In genomic region chr13:51452391-51453307, GRCh38 we compare ENCODE assay signal across 8 cellular contexts.
DNase-seq lines count a peak whose midpoint lies in the region; ATAC-seq and TF ChIP-seq lines count a peak whose summit lies in the region.

Gene INTS6, minus strand, starts transcription at chr13:51453036. Its CDS starts 511 bp downstream, at chr13:51452525.

- H3K27me3 ChIP-seq in HAP-1 (ENCODE audit: low read depth), result no peaks in the 10 kb centered on the region
- no peaks in the 10 kb centered on the region for H3K27me3 ChIP-seq in MM.1S (replicated peaks; ENCODE audit: insufficient read depth, low read length)

- peaks cover 6% of the 10 kb centered on the region; the same call in 1 of the 2 replicates for H3K4me1 ChIP-seq in ES-I3 (ENCODE audit: insufficient read depth, low read length)
- peaks cover 18% of the 10 kb centered on the region for H3K4me1 ChIP-seq in HAP-1
- no peaks in the 10 kb centered on the region for H3K4me1 ChIP-seq in MM.1S (ENCODE audit: low read length)

- H3K27me3 Mint-ChIP-seq in nephron progenitor cell (ENCODE audit: low read depth, poor library complexity), result no peaks in the 10 kb centered on the region
- H3K27me3 Mint-ChIP-seq in stimulated activated naive CD8-positive, alpha-beta T cell treated with anti-CD3 and anti-CD28 coated beads, Interleukin-15, amount 100 ng/mL, for 72 hours, result no peaks in the 10 kb centered on the region

- peak within 1 kb of the TSS; percentile 48; the same call in 1 of the 2 replicates for H2AFZ ChIP-seq in MM.1S (ENCODE audit: low read length)

- peaks cover 12% of the 10 kb centered on the region for H3K9me3 Mint-ChIP-seq in nephron progenitor cell
- peaks cover 4 to 7% of the 10 kb centered on the region in 2 donors for H3K9me3 Mint-ChIP-seq in stimulated activated naive CD8-positive, alpha-beta T cell treated with anti-CD3 and anti-CD28 coated beads, Interleukin-15, amount 100 ng/mL, for 72 hours

- H3K36me3 ChIP-seq in ES-I3 (ENCODE audit: insufficient read depth, low read length) (0 out of 2 replicates have a peak, but pooled peaks cover 2% of the 10 kb centered on the region), HAP-1 (replicated peaks) (peaks cover 45% of the 10 kb centered on the region), MM.1S (replicated peaks; ENCODE audit: insufficient read depth, low read length) (no peaks in the 10 kb centered on the region)

- no peak for TF ChIP-seq CTCF in MM.1S (IDR thresholded peaks at IDR 0.05; ENCODE audit: low read length)
- no peak for TF ChIP-seq CTCF in nephron progenitor cell (IDR thresholded peaks at IDR 0.05)

- peak within 1 kb of the TSS; percentile 100 for H3K27ac Mint-ChIP-seq in nephron progenitor cell
- peak within 1 kb of the TSS; percentile 98 to 99 for H3K27ac Mint-ChIP-seq in stimulated activated naive CD8-positive, alpha-beta T cell treated with anti-CD3 and anti-CD28 coated beads, Interleukin-15, amount 100 ng/mL, for 72 hours

- peak within 1 kb of the TSS; percentile 95 for H3K9ac ChIP-seq in ES-I3 (ENCODE audit: low read depth, low read length)
- peak within 1 kb of the TSS; percentile 84 for H3K9ac ChIP-seq in MM.1S (ENCODE audit: low read length)

- peak; percentile 85 for ATAC-seq in stimulated activated naive CD8-positive, alpha-beta T cell treated with anti-CD3 and anti-CD28 coated beads, Interleukin-15, amount 100 ng/mL, for 72 hours

- peak within 1 kb of the TSS; percentile 92 for H3K4me3 Mint-ChIP-seq in nephron progenitor cell
- H3K4me3 Mint-ChIP-seq in stimulated activated naive CD8-positive, alpha-beta T cell treated with anti-CD3 and anti-CD28 coated beads, Interleukin-15, amount 100 ng/mL, for 72 hours, result peak within 1 kb of the TSS; percentile 88 to 89

- H3K27ac ChIP-seq in MM.1S (ENCODE audit: low read length), result peak within 1 kb of the TSS; percentile 85

- peak; percentile 99 for DNase-seq in HAP-1 (ENCODE audit: low spot score in 2 of 2)
- peak; percentile 95 for DNase-seq in MM.1S
- DNase-seq in SIG-M5 (lab: John Stamatoyannopoulos, UW), result peak; percentile 97
- DNase-seq in activated gamma-delta T cell (lab: John Stamatoyannopoulos, UW), result peak; percentile 94
- DNase-seq in fibroblast of the conjunctiva (ENCODE audit: low read depth), result peak; percentile 99
- DNase-seq in nephron progenitor cell, result peak; percentile 98
- DNase-seq in stimulated activated naive CD8-positive, alpha-beta T cell treated with anti-CD3 and anti-CD28 coated beads, Interleukin-15, amount 100 ng/mL, for 72 hours, result peak; percentile 99

- no peaks in the 10 kb centered on the region for H3K9me2 ChIP-seq in MM.1S (replicated peaks; ENCODE audit: insufficient read depth, low read length)

- peaks cover 9% of the 10 kb centered on the region; the same call in 1 of the 2 replicates for H3K79me2 ChIP-seq in MM.1S (ENCODE audit: low read length)

- in situ Hi-C loops in HAP-1 (cut with MboI; ENCODE audit: low sequenced_read_pairs), result loop anchor here (10.0 kb wide), 1 partner anchor 132 kb away; the partner anchor contains the start of gene WDFY2

- H3F3A ChIP-seq in MM.1S (ENCODE audit: insufficient read depth, low read length), result no peaks in the 10 kb centered on the region

- H3K4me1 Mint-ChIP-seq in nephron progenitor cell, result peaks cover 44% of the 10 kb centered on the region
- H3K4me1 Mint-ChIP-seq in stimulated activated naive CD8-positive, alpha-beta T cell treated with anti-CD3 and anti-CD28 coated beads, Interleukin-15, amount 100 ng/mL, for 72 hours, result peaks cover 49% of the 10 kb centered on the region

- H3K4me2 ChIP-seq in MM.1S (ENCODE audit: low read depth, low read length), result peak within 1 kb of the TSS; percentile 87

- H3K4me3 ChIP-seq in HAP-1, result peak within 1 kb of the TSS; percentile 87
- peak within 1 kb of the TSS; percentile 78 for H3K4me3 ChIP-seq in MM.1S (ENCODE audit: low read length)

- H4K20me1 ChIP-seq in MM.1S (ENCODE audit: insufficient read depth, low read length), result no peaks in the 10 kb centered on the region

- peaks cover 36% of the 10 kb centered on the region for H3K36me3 Mint-ChIP-seq in nephron progenitor cell (ENCODE audit: low read depth)

- H3K9me3 ChIP-seq in ES-I3 (ENCODE audit: control insufficient read depth, insufficient read depth, low read length) (peaks cover 2% of the 10 kb centered on the region; the same call in 1 of the 2 replicates), HAP-1 (peaks cover 6% of the 10 kb centered on the region; the same call in 1 of the 2 replicates), MM.1S (replicated peaks; ENCODE audit: insufficient read depth, low read length) (no peaks in the 10 kb centered on the region)

Comparison
In these comparisons a context has a peak if more than half of its experiments do, and no peak if none do; other contexts are left out.
1. Peak in every context shown above with its lines: DNase-seq, ATAC-seq, H3K4me3 ChIP-seq and H3K27ac ChIP-seq.